In genomic region chr6:122788663-122789062, GRCh38 we compare ENCODE assay signal across 8 cellular contexts. TPM values are rescaled to one million over a fixed set of nuclear protein-coding genes. Genes with fewer than 3 reads are reported as not detected.
A peak's percentile ranks its signal among the peaks of the same experiment; 100 is the strongest.
DNase-seq lines count a peak whose midpoint lies in the region; ATAC-seq, FAIRE-seq and TF ChIP-seq lines count a peak whose summit lies in the region.

No MANE protein-coding gene starts in this region.

- no peak overlapping the region for H3K27ac Mint-ChIP-seq in T-cell

- H3K36me3 Mint-ChIP-seq in T-cell: no peaks in the 10 kb centered on the region

- CTCF ChIA-PET in T-cell (lab: Charles Lee): no interaction called here

- H3K27me3 ChIP-seq in H7 (ENCODE audit: control insufficient read depth, insufficient read depth, low read length): peaks cover 29% of the 10 kb centered on the region
- no peaks in the 10 kb centered on the region for H3K27me3 ChIP-seq in foreskin keratinocyte

- FAIRE-seq in D721Med (lab: Jason Lieb, UNC): no peak

- peaks cover 11 to 18% (median 11%) of the 10 kb centered on the region in 3 donors for H3K4me1 Mint-ChIP-seq in T-cell

- ATAC-seq in T-cell (replicated peaks in 1 of 4): no peak
- no peak for ATAC-seq in foreskin keratinocyte
- ATAC-seq in GM21528 (IDR thresholded peaks at IDR 0.05; ENCODE audit: low FRiP score, unreplicated experiment): no peak

- DNase-seq in H7 (no peak), T-cell (no peak), foreskin keratinocyte (no peak), retinal pigment epithelial cell (ENCODE audit: low read depth) (no peak), NCI-H1092 treated with DMSO at 0.1 percent for 48 hours (lab: John Stamatoyannopoulos, UW) (no peak), RKO (ENCODE audit: low spot score) (no peak), D721Med (ENCODE audit: insufficient read length, low spot score) (no peak)

- H3K27ac ChIP-seq in foreskin keratinocyte: peak overlapping the region; percentile 91

- peak overlapping the region; percentile 17 to 75 (median 47) for H3K4me3 Mint-ChIP-seq in T-cell

- peak overlapping the region; percentile 80 for H3K4me3 ChIP-seq in H7 (ENCODE audit: insufficient read depth, low read depth, low read length)
- H3K4me3 ChIP-seq in retinal pigment epithelial cell (ENCODE audit: low read length): peak overlapping the region; percentile 89

- POLR2A ChIA-PET in T-cell (lab: Charles Lee): no interaction called here

- peaks cover 17% of the 10 kb centered on the region for H3K4me1 ChIP-seq in foreskin keratinocyte

- H3K9me3 Mint-ChIP-seq in T-cell: no peaks in the 10 kb centered on the region

- peaks cover 49% of the 10 kb centered on the region in 2 donors for H3K27me3 Mint-ChIP-seq in T-cell

- no peaks in the 10 kb centered on the region for H3K36me3 ChIP-seq in H7 (replicated peaks; ENCODE audit: control insufficient read depth, insufficient read depth, low read length)

- TF ChIP-seq CTCF in foreskin keratinocyte (conservative IDR thresholded peaks at IDR 0.05) (no peak), retinal pigment epithelial cell (conservative IDR thresholded peaks at IDR 0.05; ENCODE audit: low read depth, low read length) (no peak), D721Med (IDR thresholded peaks at IDR 0.05; ENCODE audit: insufficient read depth, missing control alignments) (no peak)

RNA-seq across cellular contexts. Expression of gene SMPDL3A, which starts 0.4 kb away (rescaled TPM):
- total RNA-seq in H7 (2014; rRNA removed; shearing (Covaris generic)): 0.89 and 1.8 TPM in 2 replicates
- total RNA-seq in T-cell: under 1 TPM in 1 of 5 donors, not detected in 4; 0.16 TPM
- total RNA-seq in foreskin keratinocyte: 4.7 and 6.9 TPM in 2 replicates
- 2.7 and 5.0 TPM in 2 replicates for polyA plus RNA-seq in foreskin keratinocyte

RNA-seq across cellular contexts. Expression of gene FABP7, which starts 9.1 kb away (rescaled TPM):
- total RNA-seq in H7 (2014; rRNA removed; shearing (Covaris generic)): 0.11 and 0.28 TPM in 2 replicates
- not detected for total RNA-seq in T-cell
- 0.27 and 0.39 TPM in 2 replicates for total RNA-seq in foreskin keratinocyte
- polyA plus RNA-seq in foreskin keratinocyte: 0.49 and 0.59 TPM in 2 replicates
